Comparison of ENCODE assay signal across 8 cellular contexts in genomic region chr5:100900142-100900795, GRCh38. TPM values are rescaled to one million over a fixed set of nuclear protein-coding genes. Genes with fewer than 3 reads are reported as not detected.
A peak's percentile ranks its signal among the peaks of the same experiment; 100 is the strongest.
DNase-seq lines count a peak whose midpoint lies in the region; ATAC-seq, FAIRE-seq and TF ChIP-seq lines count a peak whose summit lies in the region.

No MANE protein-coding gene starts in this region.

- H4K20me1 ChIP-seq in Loucy (ENCODE audit: insufficient read depth, low read length, poor library complexity, severe bottlenecking) (peaks cover 32% of the 10 kb centered on the region), endothelial cell of umbilical vein (replicated peaks; ENCODE audit: control insufficient read depth, extremely low read depth, insufficient read depth, low read length) (no peaks in the 10 kb centered on the region)

- TF ChIP-seq EP300 in suprapubic skin (IDR thresholded peaks at IDR 0.05) = no peak

- peak overlapping the region; percentile 88 for H3K9ac ChIP-seq in Loucy (ENCODE audit: low read depth, low read length, poor library complexity, severe bottlenecking)
- H3K9ac ChIP-seq in endothelial cell of umbilical vein (replicated peaks; ENCODE audit: extremely low read depth, insufficient read depth, low read length) = peak overlapping the region; percentile 70
- peak overlapping the region; percentile 29 to 74 for H3K9ac ChIP-seq in mucosa of rectum (ENCODE audit: low read depth in 1 of 2, low read length in 2 of 2)

- TSS peak; percentile 22 for BruUV-seq in endothelial cell of umbilical vein (replicated peaks; lab: Mats Ljungman, UMichigan)

- H3K27me3 ChIP-seq in Loucy (ENCODE audit: insufficient read depth, low read length, poor library complexity, severe bottlenecking) (no peaks in the 10 kb centered on the region), endothelial cell of umbilical vein (ENCODE audit: control insufficient read depth in 2 of 2, insufficient read depth in 2 of 2, low read length in 2 of 2) (no peaks in the 10 kb centered on the region), mucosa of rectum (ENCODE audit: control insufficient read depth in 2 of 2, insufficient read depth in 2 of 2, low read length in 2 of 2) (peaks cover 7 to 10% of the 10 kb centered on the region in 2 donors), suprapubic skin (peaks cover 13% of the 10 kb centered on the region)

- H3K4me1 ChIP-seq in Loucy (ENCODE audit: insufficient read depth, low read length, poor library complexity, severe bottlenecking) (peaks cover 43% of the 10 kb centered on the region), endothelial cell of umbilical vein (ENCODE audit: control insufficient read depth, extremely low read depth, insufficient read depth, low read length) (peaks cover 19% of the 10 kb centered on the region), mucosa of rectum (ENCODE audit: control insufficient read depth in 2 of 2, insufficient read depth in 2 of 2, low read length in 2 of 2) (peaks cover 0 to 3% of the 10 kb centered on the region in 2 donors), suprapubic skin (peaks cover 35% of the 10 kb centered on the region)

- H3K4me2 ChIP-seq in Loucy (ENCODE audit: low read depth, low read length, poor library complexity, severe bottlenecking) (peak overlapping the region; percentile 97), endothelial cell of umbilical vein (ENCODE audit: insufficient read depth, low read length) (peak overlapping the region; percentile 73)

- WGBS in suprapubic skin = 10% methylated on average over 9 of the region's 19 CpGs

- no peak for FAIRE-seq in endothelial cell of umbilical vein (lab: Jason Lieb, UNC)

- H3F3A ChIP-seq in Loucy (ENCODE audit: low read depth) = peaks cover 7% of the 10 kb centered on the region

- H3K79me2 ChIP-seq in Loucy (ENCODE audit: insufficient read depth, low read length) (peaks cover 72% of the 10 kb centered on the region), endothelial cell of umbilical vein (ENCODE audit: control insufficient read depth, insufficient read depth, low read length) (peaks cover 9% of the 10 kb centered on the region)

- H2AFZ ChIP-seq in Loucy (ENCODE audit: low read length) (no peak overlapping the region), endothelial cell of umbilical vein (ENCODE audit: low read depth, low read length) (peak overlapping the region; percentile 86)

- peak; percentile 50 for TF ChIP-seq POLR2A in endothelial cell of umbilical vein (IDR thresholded peaks at IDR 0.05; ENCODE audit: low read depth, low read length)
- no peak for TF ChIP-seq POLR2A in suprapubic skin (IDR thresholded peaks at IDR 0.05)

- dilution Hi-C loops in endothelial cell of umbilical vein (cut with MboI; ENCODE audit: extremely low pct_ligation_motif_present, low sequenced_read_pairs) = no loop called here

- peak; percentile 54 for TF ChIP-seq CTCF in Loucy (conservative IDR thresholded peaks at IDR 0.05; ENCODE audit: low read length)
- peak; percentile 33 to 53 for TF ChIP-seq CTCF in endothelial cell of umbilical vein (IDR thresholded peaks at IDR 0.05; ENCODE audit: extremely low read depth in 1 of 2, insufficient read depth in 1 of 2, low read depth in 1 of 2, low read length in 2 of 2)
- TF ChIP-seq CTCF in suprapubic skin (IDR thresholded peaks at IDR 0.05) = no peak

- DNase-seq in COR-L47 (lab: John Stamatoyannopoulos, UW) (peak; percentile 59), endothelial cell of umbilical vein (ENCODE audit: low read depth, low spot score) (peak; percentile 85), suprapubic skin (ENCODE audit: low spot score in 2 of 2) (peak; percentile 59 to 73), EL (no peak)

- no peaks in the 10 kb centered on the region for H3K36me3 ChIP-seq in Loucy (ENCODE audit: insufficient read depth, low read length)
- H3K36me3 ChIP-seq in endothelial cell of umbilical vein (ENCODE audit: control insufficient read depth in 2 of 2, extremely low read depth in 1 of 2, insufficient read depth in 2 of 2, low read length in 2 of 2) = no peaks in the 10 kb centered on the region
- no peaks in the 10 kb centered on the region for H3K36me3 ChIP-seq in mucosa of rectum (ENCODE audit: control insufficient read depth in 2 of 2, insufficient read depth in 2 of 2, low read length in 2 of 2)
- H3K36me3 ChIP-seq in suprapubic skin = no peaks in the 10 kb centered on the region

- CTCF ChIA-PET in endothelial cell of umbilical vein (lab: Charles Lee) = interaction anchor here (0.6 to 4.6 kb wide), 40 partner anchors 8 to 1795 kb away, joined by 3 to 27 read pairs (median 5); no protein-coding TSS in a partner anchor

- POLR2A ChIA-PET in endothelial cell of umbilical vein (lab: Charles Lee) = interaction anchor here (0.7 to 1.4 kb wide), 6 partner anchors 27 to 305 kb away, joined by 3 to 7 read pairs (median 5); no protein-coding TSS in a partner anchor

- H3K27ac ChIP-seq in endothelial cell of umbilical vein (ENCODE audit: insufficient read depth, low read depth, low read length) (peak overlapping the region; percentile 81), mucosa of rectum (ENCODE audit: low read depth in 2 of 2, low read length in 2 of 2) (peak overlapping the region; percentile 63 to 86), suprapubic skin (peak overlapping the region; percentile 61)

- no peaks in the 10 kb centered on the region for H3K9me3 ChIP-seq in Loucy (ENCODE audit: insufficient read depth, low read depth, low read length)
- H3K9me3 ChIP-seq in endothelial cell of umbilical vein (replicated peaks; ENCODE audit: control insufficient read depth, insufficient read depth, low read length) = no peaks in the 10 kb centered on the region
- H3K9me3 ChIP-seq in mucosa of rectum (ENCODE audit: control insufficient read depth in 2 of 2, low read length in 2 of 2) = no peaks in the 10 kb centered on the region
- H3K9me3 ChIP-seq in suprapubic skin = no peaks in the 10 kb centered on the region

- no peaks in the 10 kb centered on the region for H3K9me2 ChIP-seq in Loucy (replicated peaks; ENCODE audit: low read depth, low read length)

- H3K4me3 ChIP-seq in Loucy (ENCODE audit: low read length, poor library complexity, severe bottlenecking) = peak overlapping the region; percentile 90
- peak overlapping the region; percentile 6 to 71 (median 55) for H3K4me3 ChIP-seq in endothelial cell of umbilical vein (replicated peaks in 1 of 3; ENCODE audit: insufficient read depth in 1 of 3, low read depth in 1 of 3, low read length in 3 of 3)
- peak overlapping the region; percentile 59 to 90 for H3K4me3 ChIP-seq in mucosa of rectum (ENCODE audit: low read length in 2 of 2)
- peak overlapping the region; percentile 50 for H3K4me3 ChIP-seq in suprapubic skin

- ATAC-seq in GM19467 (IDR thresholded peaks at IDR 0.05; ENCODE audit: unreplicated experiment) = peak; percentile 7
- peak; percentile 34 to 36 for ATAC-seq in activated CD4-positive, CD25-positive, alpha-beta regulatory T cell treated with anti-CD3 and anti-CD28 coated beads, Interleukin-2, amount 50 U/mL, for 24 hours

- H3K9me1 ChIP-seq in endothelial cell of umbilical vein (replicated peaks; ENCODE audit: control insufficient read depth, extremely low read depth, insufficient read depth, low read length) = no peaks in the 10 kb centered on the region

- intact Hi-C loops in endothelial cell of umbilical vein (cut with micrococcal nuclease) = loop anchor here (1.0 to 5.0 kb wide), 13 partner anchors 23 to 777 kb away; no protein-coding TSS in a partner anchor

TF ChIP-seq in endothelial cell of umbilical vein, 7 proteins besides CTCF, POLR2A, EP300 and RAD21:
- TF ChIP-seq POLR2AphosphoS5 (IDR thresholded peaks at IDR 0.05; ENCODE audit: insufficient read depth, low read depth, low read length) (peak; percentile 11), MAX (IDR thresholded peaks at IDR 0.05; ENCODE audit: insufficient read depth, insufficient read length) (peak; percentile 54), JUN (IDR thresholded peaks at IDR 0.05; ENCODE audit: borderline replicate concordance, insufficient read depth, insufficient read length, low read depth) (no peak)

RNA-seq across cellular contexts. Expression of gene ST8SIA4, which starts 2.8 kb away (rescaled TPM):
- total RNA-seq in endothelial cell of umbilical vein (25.0 and 28.3 TPM in 2 replicates), suprapubic skin (1 to 10 TPM in 1 of 4 donors, under 1 TPM in 3; 0.44 to 2.3 (median 0.82) TPM)
- 4.1 and 4.5 TPM in 2 replicates for polyA plus RNA-seq in endothelial cell of umbilical vein
- 4.5 and 4.6 TPM in 2 replicates for polyA plus RNA-seq in endothelial cell of umbilical vein (2011; cell fraction: cytosol; rRNA removed)
- polyA plus RNA-seq in endothelial cell of umbilical vein (2011; cell fraction: nucleus; rRNA removed) = 5.0 and 5.3 TPM in 2 replicates
- 3.9 and 5.9 TPM in 2 replicates for polyA plus RNA-seq in endothelial cell of umbilical vein (2012)
- 12.1 and 15.3 TPM in 2 replicates for polyA minus RNA-seq in endothelial cell of umbilical vein
- polyA minus RNA-seq in endothelial cell of umbilical vein (2011; cell fraction: cytosol; rRNA and poly(A)+ RNA removed) = not detected
- 36.4 and 41.7 TPM in 2 replicates for polyA minus RNA-seq in endothelial cell of umbilical vein (2011; cell fraction: nucleus; rRNA and poly(A)+ RNA removed)

Comparison
In these comparisons a context has a peak if more than half of its experiments do, and no peak if none do; other contexts are left out.
1. CTCF ChIP-seq: peak in Loucy (single experiment) and endothelial cell of umbilical vein (2 of 2); none in suprapubic skin (0 of 2).
2. Peak in every context shown above with its lines, with median percentiles within 50 percentile points of each other: H3K4me3 ChIP-seq, H3K9ac ChIP-seq and H3K27ac ChIP-seq.